Comparison of ENCODE assay signal across 39 cellular contexts in genomic region chr5:168768172-168768571, GRCh38.
"Had no signal": no experiment of that assay in that cellular context is flagged by ENCODE, and none has a peak within 500 bp of the region (broad histone marks: within the 10 kb centered on the region; RNA-seq: fewer than 3 reads in every experiment).

No MANE protein-coding gene starts in this region.

- H3K36me3 ChIP-seq: adrenal gland, brain microvascular endothelial cell, breast epithelium had no signal

- H3K27ac Mint-ChIP-seq: activated naive CD4-positive, alpha-beta T cell treated with anti-CD3 and anti-CD28 coated beads, Interleukin-2, amount 50 U/mL, for 24 hours; activated naive CD8-positive, alpha-beta T cell; activated naive CD8-positive, alpha-beta T cell treated with anti-CD3 and anti-CD28 coated beads for 36 hours; activated naive CD8-positive, alpha-beta T cell treated with anti-CD3 and anti-CD28 coated beads, Interleukin-2, amount 10 ng/mL, durations not matched to agents 7 days and 5 days; activated naive CD8-positive, alpha-beta T cell treated with anti-CD3 and anti-CD28 coated beads, Interleukin-2, amount 50 U/mL, for 24 hours; activated T-cell treated with anti-CD3 and anti-CD28 coated beads, Interleukin-2, amount 50 U/mL, for 24 hours; activated T-cell treated with anti-CD3 and anti-CD28 coated beads, Interleukin-2, amount 50 U/mL, for 72 hours; activated T-helper 1 cell treated with anti-CD3 and anti-CD28 coated beads, Interleukin-12 subunit alpha, Interleukin-12 subunit beta, Interleukin-2, Interleukin-4 antibody, amounts not matched to agents 30 ng/mL and 10 ng/mL and 1 ng/mL, durations not matched to agents 14 hours and 24 hours and 36 hours; activated T-helper 17 cell treated with anti-CD3 and anti-CD28 coated beads, Interleukin-2, amount 50 U/mL, for 72 hours; activated T-helper 2 cell treated with anti-CD3 and anti-CD28 coated beads, Interferon-gamma antibody, Interleukin-2, Interleukin-4, amounts not matched to agents 10 μg/mL and 5 μg/mL and 100 μg/mL, durations not matched to agents 14 hours and 24 hours and 36 hours had no signal

- H3K4me3 Mint-ChIP-seq: activated naive CD4-positive, alpha-beta T cell treated with anti-CD3 and anti-CD28 coated beads, Interleukin-2, amount 50 U/mL, for 24 hours; activated naive CD8-positive, alpha-beta T cell; activated naive CD8-positive, alpha-beta T cell treated with anti-CD3 and anti-CD28 coated beads for 36 hours; activated naive CD8-positive, alpha-beta T cell treated with anti-CD3 and anti-CD28 coated beads, Interleukin-2, amount 10 ng/mL, durations not matched to agents 7 days and 5 days; activated naive CD8-positive, alpha-beta T cell treated with anti-CD3 and anti-CD28 coated beads, Interleukin-2, amount 50 U/mL, for 24 hours; activated T-cell treated with anti-CD3 and anti-CD28 coated beads, Interleukin-2, amount 50 U/mL, for 24 hours; activated T-cell treated with anti-CD3 and anti-CD28 coated beads, Interleukin-2, amount 50 U/mL, for 4 hours; activated T-cell treated with anti-CD3 and anti-CD28 coated beads, Interleukin-2, amount 50 U/mL, for 72 hours; activated T-helper 1 cell treated with anti-CD3 and anti-CD28 coated beads, Interleukin-12 subunit alpha, Interleukin-12 subunit beta, Interleukin-2, Interleukin-4 antibody, amounts not matched to agents 30 ng/mL and 10 ng/mL and 1 ng/mL, durations not matched to agents 14 hours and 24 hours and 36 hours; activated T-helper 17 cell treated with anti-CD3 and anti-CD28 coated beads, Interleukin-2, amount 50 U/mL, for 72 hours; brain; central memory CD8-positive, alpha-beta T cell had no signal

- DNase-seq: activated effector memory CD4-positive, alpha-beta T cell treated with anti-CD3 and anti-CD28 coated beads, Interleukin-2, amount 50 U/mL, for 16 hours; activated effector memory CD4-positive, alpha-beta T cell treated with Interleukin-2 at 50 U/mL for 16 hours; activated gamma-delta T cell; activated gamma-delta T cell treated with Interleukin-2 at 50 U/mL for 16 hours; activated naive CD4-positive, alpha-beta T cell; activated naive CD4-positive, alpha-beta T cell treated with anti-CD3 and anti-CD28 coated beads, Interleukin-2, amount 50 U/mL, for 16 hours; activated naive CD4-positive, alpha-beta T cell treated with Interleukin-2 at 50 U/mL for 16 hours; activated naive CD8-positive, alpha-beta T cell treated with anti-CD3 and anti-CD28 coated beads for 36 hours; activated naive CD8-positive, alpha-beta T cell treated with anti-CD3 and anti-CD28 coated beads, Interleukin-2, amount 10 ng/mL, durations not matched to agents 7 days and 5 days; activated naive CD8-positive, alpha-beta T cell treated with anti-CD3 and anti-CD28 coated beads, Interleukin-2, amount 50 U/mL, for 24 hours; activated T-cell treated with anti-CD3 and anti-CD28 coated beads for 4 hours; activated T-cell treated with anti-CD3 and anti-CD28 coated beads, Interleukin-2, amount 50 U/mL, for 1 hour; activated T-cell treated with anti-CD3 and anti-CD28 coated beads, Interleukin-2, amount 50 U/mL, for 24 hours; activated T-cell treated with anti-CD3 and anti-CD28 coated beads, Interleukin-2, amount 50 U/mL, for 4 hours; activated T-cell treated with anti-CD3 and anti-CD28 coated beads, Interleukin-2, amount 50 U/mL, for 48 hours; activated T-cell treated with anti-CD3 and anti-CD28 coated beads, Interleukin-2, amount 50 U/mL, for 72 hours; adrenal gland; amniotic stem cell; amygdala; anterior cingulate cortex; aorta; body of pancreas; brain microvascular endothelial cell; caudate nucleus; central memory CD4-positive, alpha-beta T cell; cerebellar nuclear complex had no signal

- H3K27me3 ChIP-seq: adrenal gland, ascending aorta, body of pancreas, breast epithelium, cardiac muscle cell had no signal

- H3K4me3 ChIP-seq: adrenal gland, ascending aorta, body of pancreas, breast epithelium, cardiac muscle cell had no signal

- H3K36me3 Mint-ChIP-seq: activated naive CD4-positive, alpha-beta T cell treated with anti-CD3 and anti-CD28 coated beads, Interleukin-2, amount 50 U/mL, for 24 hours; activated naive CD4-positive, alpha-beta T cell treated with anti-CD3 and anti-CD28 coated beads, Interleukin-2, amount 50 U/mL, for 72 hours; activated naive CD8-positive, alpha-beta T cell; activated naive CD8-positive, alpha-beta T cell treated with anti-CD3 and anti-CD28 coated beads for 36 hours; activated naive CD8-positive, alpha-beta T cell treated with anti-CD3 and anti-CD28 coated beads, Interleukin-2, amount 10 ng/mL, durations not matched to agents 7 days and 5 days had no signal

- H3K27ac ChIP-seq: adrenal gland, ascending aorta, body of pancreas, brain microvascular endothelial cell, breast epithelium, cardiac muscle cell had no signal

- H3K9me3 Mint-ChIP-seq: activated naive CD4-positive, alpha-beta T cell treated with anti-CD3 and anti-CD28 coated beads, Interleukin-2, amount 50 U/mL, for 24 hours; activated naive CD8-positive, alpha-beta T cell treated with anti-CD3 and anti-CD28 coated beads, Interleukin-2, amount 50 U/mL, for 24 hours; activated T-cell treated with anti-CD3 and anti-CD28 coated beads, Interleukin-2, amount 50 U/mL, for 24 hours; activated T-cell treated with anti-CD3 and anti-CD28 coated beads, Interleukin-2, amount 50 U/mL, for 4 hours; activated T-helper 1 cell treated with anti-CD3 and anti-CD28 coated beads, Interleukin-12 subunit alpha, Interleukin-12 subunit beta, Interleukin-2, Interleukin-4 antibody, amounts not matched to agents 30 ng/mL and 10 ng/mL and 1 ng/mL, durations not matched to agents 14 hours and 24 hours and 36 hours; activated T-helper 2 cell treated with anti-CD3 and anti-CD28 coated beads, Interferon-gamma antibody, Interleukin-2, Interleukin-4, amounts not matched to agents 10 μg/mL and 5 μg/mL and 100 μg/mL, durations not matched to agents 14 hours and 24 hours and 36 hours; central memory CD8-positive, alpha-beta T cell had no signal

- FAIRE-seq: astrocyte, bronchial epithelial cell had no signal

- H3K4me1 ChIP-seq: body of pancreas, breast epithelium had no signal

- ATAC-seq: activated naive CD4-positive, alpha-beta T cell treated with anti-CD3 and anti-CD28 coated beads, Interleukin-2, amount 50 U/mL, for 72 hours; activated naive CD8-positive, alpha-beta T cell treated with anti-CD3 and anti-CD28 coated beads, Interleukin-2, amount 50 U/mL, for 24 hours; activated T-cell treated with anti-CD3 and anti-CD28 coated beads, Interleukin-2, amount 50 U/mL, for 4 hours; activated T-cell treated with anti-CD3 and anti-CD28 coated beads, Interleukin-2, amount 50 U/mL, for 72 hours; activated T-helper 17 cell treated with anti-CD3 and anti-CD28 coated beads, Interleukin-2, amount 50 U/mL, for 72 hours; body of pancreas had no signal

- H3K9me3 ChIP-seq: adrenal gland, ascending aorta, breast epithelium had no signal

- H3K4me1 Mint-ChIP-seq: activated naive CD4-positive, alpha-beta T cell treated with anti-CD3 and anti-CD28 coated beads, Interleukin-2, amount 50 U/mL, for 24 hours; activated naive CD8-positive, alpha-beta T cell treated with anti-CD3 and anti-CD28 coated beads for 36 hours; activated naive CD8-positive, alpha-beta T cell treated with anti-CD3 and anti-CD28 coated beads, Interleukin-2, amount 10 ng/mL, durations not matched to agents 7 days and 5 days; activated naive CD8-positive, alpha-beta T cell treated with anti-CD3 and anti-CD28 coated beads, Interleukin-2, amount 50 U/mL, for 24 hours; activated T-helper 17 cell treated with anti-CD3 and anti-CD28 coated beads, Interleukin-2, amount 50 U/mL, for 72 hours; central memory CD8-positive, alpha-beta T cell had no signal

- H3K27me3 Mint-ChIP-seq: activated naive CD8-positive, alpha-beta T cell; activated naive CD8-positive, alpha-beta T cell treated with anti-CD3 and anti-CD28 coated beads, Interleukin-2, amount 50 U/mL, for 24 hours had no signal
